In the genomic region with DNA sequence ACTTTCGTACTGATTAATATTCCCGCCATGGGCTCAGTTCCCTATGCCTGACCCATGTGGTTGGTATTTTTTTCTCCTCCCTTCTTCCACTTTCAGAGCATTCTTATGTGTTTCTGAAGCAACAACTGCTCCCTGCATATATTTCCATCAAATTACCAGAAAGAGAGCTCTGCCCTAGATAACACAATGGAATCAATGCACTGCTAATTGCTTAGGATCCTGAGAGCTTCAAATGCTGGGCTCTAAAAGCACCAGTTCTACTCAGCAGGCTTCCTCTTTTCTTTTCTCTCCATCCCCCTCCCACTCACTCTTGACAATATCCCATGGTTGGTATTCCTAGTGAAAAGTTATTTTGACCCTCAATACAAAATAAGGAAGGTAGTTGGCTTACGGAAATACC, we compare ENCODE assay signal across 19 cellular contexts. TPM values are rescaled to one million over a fixed set of nuclear protein-coding genes. Genes with fewer than 3 reads are reported as not detected.
DNase-seq lines count a peak whose midpoint lies in the region; ATAC-seq and TF ChIP-seq lines count a peak whose summit lies in the region.
"Had no signal": no experiment of that assay in that cellular context is flagged by ENCODE, and none has a peak within 500 bp of the region (broad histone marks: within the 10 kb centered on the region; RNA-seq: fewer than 3 reads in every experiment).

No MANE protein-coding gene starts in this region.

- no peak overlapping the region for H3K9ac ChIP-seq in NT2/D1 (ENCODE audit: insufficient read length, low read depth)

- DNase-seq in NT2/D1 (ENCODE audit: low read depth, low spot score) (peak; percentile 33), medulla oblongata (ENCODE audit: extremely low spot score) (peak; percentile 31), retina (peak; percentile 50), spleen (no peak), dorsolateral prefrontal cortex (no peak)
- no peak for DNase-seq in activated T-cell treated with anti-CD3 and anti-CD28 coated beads, Interleukin-2, amount 50 U/mL, for 4 hours
- DNase-seq: Calu3; CD4-positive, alpha-beta memory T cell; DMS53; H9; MG63; NCI-H1092; NCI-H146; NCI-H2081 treated with DMSO at 0.1 percent for 48 hours; NCI-H2227 treated with DMSO at 0.1 percent for 48 hours; NCI-H524 had no signal

- H3K4me1 Mint-ChIP-seq in activated T-cell treated with anti-CD3 and anti-CD28 coated beads, Interleukin-2, amount 50 U/mL, for 4 hours (ENCODE audit: low read depth), result no peaks in the 10 kb centered on the region
- H3K4me1 Mint-ChIP-seq: CD4-positive, alpha-beta memory T cell had no signal

- no peaks in the 10 kb centered on the region for H3K27me3 ChIP-seq in NT2/D1 (ENCODE audit: insufficient read depth, insufficient read length)
- peaks cover 0 to 2% (median 0%) of the 10 kb centered on the region in 7 donors for H3K27me3 ChIP-seq in spleen (replicated peaks in 1 of 7)
- peaks cover 0 to 32% (median 0%) of the 10 kb centered on the region in 45 donors for H3K27me3 ChIP-seq in dorsolateral prefrontal cortex
- H3K27me3 ChIP-seq: BE2C, MG63 had no signal

- TF ChIP-seq CTCF in spleen (IDR thresholded peaks at IDR 0.05 in 8 of 11, conservative IDR thresholded peaks at IDR 0.05 in 3 of 11), result no peak
- TF ChIP-seq CTCF in dorsolateral prefrontal cortex (IDR thresholded peaks at IDR 0.05 in 54 of 56, conservative IDR thresholded peaks at IDR 0.05 in 2 of 56; ENCODE audit: low read depth in 1 of 56, partially characterized antibody in 56 of 56), result no peak

- peaks cover 14% of the 10 kb centered on the region for H3K27me3 Mint-ChIP-seq in activated T-cell treated with anti-CD3 and anti-CD28 coated beads, Interleukin-2, amount 50 U/mL, for 4 hours (ENCODE audit: low read depth)

- no peak for TF ChIP-seq POLR2A in spleen (IDR thresholded peaks at IDR 0.05)

- H3K36me3 ChIP-seq in NT2/D1 (ENCODE audit: insufficient read depth, insufficient read length, low read length) (no peaks in the 10 kb centered on the region), spleen (no peaks in the 10 kb centered on the region)
- H3K36me3 ChIP-seq: BE2C, MG63 had no signal

- peak overlapping the region; percentile 15 for H3K27ac ChIP-seq in cingulate gyrus (ENCODE audit: low read depth, low read length)
- H3K27ac ChIP-seq in spleen, result no peak overlapping the region
- H3K27ac ChIP-seq in dorsolateral prefrontal cortex, result peak overlapping the region in 27 of 59 donors; percentile 10 to 78 (median 59)

- H3K9me3 ChIP-seq in NT2/D1 (ENCODE audit: insufficient read depth, low read length), result no peaks in the 10 kb centered on the region
- H3K9me3 ChIP-seq in spleen, result no peaks in the 10 kb centered on the region
- H3K9me3 ChIP-seq: BE2C, MG63 had no signal

- no peaks in the 10 kb centered on the region for H3K36me3 Mint-ChIP-seq in activated T-cell treated with anti-CD3 and anti-CD28 coated beads, Interleukin-2, amount 50 U/mL, for 4 hours (ENCODE audit: insufficient read depth)
- H3K36me3 Mint-ChIP-seq: CD4-positive, alpha-beta memory T cell had no signal

- H3K4me3 ChIP-seq in NT2/D1 (ENCODE audit: insufficient read length, low read depth), result no peak overlapping the region
- no peak overlapping the region for H3K4me3 ChIP-seq in spleen
- H3K4me3 ChIP-seq in dorsolateral prefrontal cortex, result no peak overlapping the region
- H3K4me3 ChIP-seq: MG63 had no signal

- intact Hi-C loops in spleen (cut with DNase I; ENCODE audit: low total_unique reads), result no loop called here
- intact Hi-C loops in dorsolateral prefrontal cortex (cut with DNase I), result no loop called here

- 85 to 93% (median 88%) methylated on average over 3 of the region's 3 CpGs for WGBS in spleen, 5 donors

- H3K9me3 Mint-ChIP-seq in activated T-cell treated with anti-CD3 and anti-CD28 coated beads, Interleukin-2, amount 50 U/mL, for 4 hours, result no peaks in the 10 kb centered on the region
- H3K9me3 Mint-ChIP-seq: CD4-positive, alpha-beta memory T cell; H9 had no signal

- no peak overlapping the region for H3K4me3 Mint-ChIP-seq in activated T-cell treated with anti-CD3 and anti-CD28 coated beads, Interleukin-2, amount 50 U/mL, for 4 hours
- H3K4me3 Mint-ChIP-seq: CD4-positive, alpha-beta memory T cell; H9 had no signal

- ATAC-seq in activated T-cell treated with anti-CD3 and anti-CD28 coated beads, Interleukin-2, amount 50 U/mL, for 4 hours, result no peak

- no peaks in the 10 kb centered on the region for H3K4me1 ChIP-seq in NT2/D1 (ENCODE audit: insufficient read depth, insufficient read length)
- no peaks in the 10 kb centered on the region for H3K4me1 ChIP-seq in spleen

RNA-seq across cellular contexts. Expression of gene TECTB, which starts 5.3 kb away (rescaled TPM):
- total RNA-seq in spleen (not detected), dorsolateral prefrontal cortex (under 1 TPM in 22 of 120 experiments, not detected in 98; 0.11 to 0.82 (median 0.20) TPM)
- polyA plus RNA-seq in spleen, result not detected
- total RNA-seq in activated T-cell treated with anti-CD3 and anti-CD28 coated beads, Interleukin-2, amount 50 U/mL, for 4 hours, result not detected
- total RNA-seq: Calu3; CD4-positive, alpha-beta memory T cell; H9 had no signal
- polyA plus RNA-seq: AG04450; CD4-positive, alpha-beta memory T cell had no signal

Comparison
In these comparisons a context has a peak if more than half of its experiments do, and no peak if none do; other contexts are left out.
1. DNase-seq: peak in NT2/D1 (single experiment), medulla oblongata (single experiment) and retina (single experiment); none in spleen (single experiment), dorsolateral prefrontal cortex (0 of 10) and activated T-cell treated with anti-CD3 and anti-CD28 coated beads, Interleukin-2, amount 50 U/mL, for 4 hours (single experiment).